1 cellular context compared by ENCODE assay signal in the genomic region with DNA sequence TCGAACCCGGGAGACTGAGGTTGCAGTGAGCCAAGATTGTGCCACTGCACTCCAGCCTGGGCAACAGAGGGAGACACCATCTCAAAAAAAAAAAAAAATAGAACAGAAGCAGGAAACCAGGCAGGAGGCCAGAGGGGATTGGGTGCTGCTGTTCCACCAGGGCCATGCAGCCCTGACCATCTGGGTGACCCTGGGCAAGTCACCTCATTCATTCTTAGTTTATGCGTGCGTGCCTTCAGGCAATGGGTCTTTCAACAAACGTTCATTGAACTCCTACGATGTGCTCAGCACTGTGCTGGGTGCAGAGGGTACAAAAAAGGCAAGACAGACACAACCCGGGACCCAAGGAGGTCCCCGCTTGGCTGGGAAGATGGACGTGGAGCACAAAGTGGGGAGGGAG.
TF ChIP-seq lines count a peak whose summit lies in the region.

No MANE protein-coding gene starts in this region.

TF ChIP-seq in H1, 55 proteins besides CTCF, POLR2A, EP300 and RAD21:
- TF ChIP-seq TBP (IDR thresholded peaks at IDR 0.05; ENCODE audit: low read depth, low read length), result no peak
- no peak for TF ChIP-seq CTBP2 (IDR thresholded peaks at IDR 0.05; ENCODE audit: borderline replicate concordance, insufficient read depth, insufficient read length, low read length)
- no peak for TF ChIP-seq SP2 (IDR thresholded peaks at IDR 0.05; ENCODE audit: low read length)
- TF ChIP-seq SIRT6 (IDR thresholded peaks at IDR 0.05; ENCODE audit: low read length), result no peak
- TF ChIP-seq CREB1 (IDR thresholded peaks at IDR 0.05), result no peak
- TF ChIP-seq EGR1 (IDR thresholded peaks at IDR 0.05; ENCODE audit: borderline replicate concordance, low read depth, low read length), result no peak
- TF ChIP-seq TAF7 (optimal IDR thresholded peaks at IDR 0.05; ENCODE audit: borderline replicate concordance, low read depth, low read length), result no peak
- TF ChIP-seq HDAC6 (IDR thresholded peaks at IDR 0.05; ENCODE audit: low read depth, low read length), result no peak
- no peak for TF ChIP-seq JUND (IDR thresholded peaks at IDR 0.05; ENCODE audit: low read length)
- no peak for TF ChIP-seq HDAC2 (IDR thresholded peaks at IDR 0.05; ENCODE audit: borderline replicate concordance in 1 of 2, low read depth in 2 of 2, low read length in 2 of 2)
- no peak for TF ChIP-seq RBBP5 (IDR thresholded peaks at IDR 0.05; ENCODE audit: borderline replicate concordance, low read depth, low read length)
- no peak for TF ChIP-seq KDM5A (IDR thresholded peaks at IDR 0.05; ENCODE audit: low read length)
- TF ChIP-seq TEAD4 (IDR thresholded peaks at IDR 0.05; ENCODE audit: low read depth, low read length), result no peak
- TF ChIP-seq TCF12 (IDR thresholded peaks at IDR 0.05; ENCODE audit: low read depth, low read length), result no peak
- no peak for TF ChIP-seq CBX5 (IDR thresholded peaks at IDR 0.05; ENCODE audit: low read depth, low read length)
